ENCODE assay signal across 21 cellular contexts in the genomic region with DNA sequence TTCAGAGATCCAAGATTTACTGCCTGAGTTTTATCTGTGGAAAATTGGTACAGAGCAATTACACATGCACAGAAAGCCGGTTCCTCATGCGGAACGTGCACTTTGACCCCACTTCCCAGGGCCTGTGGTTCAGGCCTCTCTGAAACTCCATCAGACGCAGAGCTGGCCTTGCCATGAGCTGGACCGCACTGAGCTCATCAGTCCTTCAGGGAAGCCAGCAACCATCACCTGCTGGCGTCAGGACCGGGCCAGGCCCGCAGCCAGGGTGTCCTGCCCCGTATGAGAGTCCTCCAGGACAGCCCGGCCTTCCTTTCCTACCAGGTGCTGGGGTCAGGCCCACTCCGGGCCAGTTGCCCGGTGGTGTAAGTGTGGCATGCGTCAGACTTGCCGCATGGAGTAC.
A peak's percentile ranks its signal among the peaks of the same experiment; 100 is the strongest.
DNase-seq lines count a peak whose midpoint lies in the region; ATAC-seq, FAIRE-seq and TF ChIP-seq lines count a peak whose summit lies in the region.
"Had no signal": no experiment of that assay in that cellular context is flagged by ENCODE, and none has a peak within 500 bp of the region (broad histone marks: within the 10 kb centered on the region; RNA-seq: fewer than 3 reads in every experiment).

No MANE protein-coding gene starts in this region.

- no peak overlapping the region for H3K27ac ChIP-seq in right atrium auricular region
- H3K27ac ChIP-seq: C4-2B, Peyer's patch had no signal

- intact Hi-C loops in cardiac septum (cut with DNase I) (no loop called here), posterior vena cava (cut with DNase I) (no loop called here)

- H3K27ac Mint-ChIP-seq in activated naive CD8-positive, alpha-beta T cell treated with anti-CD3 and anti-CD28 coated beads, Interleukin-2, amount 50 U/mL, for 24 hours, result no peak overlapping the region
- H3K27ac Mint-ChIP-seq: CD8-positive, alpha-beta memory T cell had no signal

- H3K4me1 ChIP-seq in right atrium auricular region, result no peaks in the 10 kb centered on the region
- H3K4me1 ChIP-seq: Peyer's patch had no signal

- H3K27me3 ChIP-seq in right atrium auricular region, result no peaks in the 10 kb centered on the region
- H3K27me3 ChIP-seq: Peyer's patch had no signal

- H3K36me3 ChIP-seq in right atrium auricular region, result no peaks in the 10 kb centered on the region
- H3K36me3 ChIP-seq: Peyer's patch had no signal

- no peak overlapping the region for H3K4me3 ChIP-seq in right atrium auricular region
- H3K4me3 ChIP-seq: Peyer's patch had no signal

- peak; percentile 78 for FAIRE-seq in urothelium cell line (lab: Jason Lieb, UNC)

- no peak for ATAC-seq in activated naive CD8-positive, alpha-beta T cell treated with anti-CD3 and anti-CD28 coated beads, Interleukin-2, amount 50 U/mL, for 24 hours

- DNase-seq in cardiac septum (ENCODE audit: low spot score), result peak; percentile 72
- no peak for DNase-seq in right atrium auricular region (ENCODE audit: low spot score)
- peak; percentile 44 for DNase-seq in kidney tubule cell (ENCODE audit: low spot score)
- DNase-seq in posterior vena cava (ENCODE audit: low spot score), result peak; percentile 77
- DNase-seq in urothelium cell line (ENCODE audit: low spot score), result no peak
- DNase-seq in NCI-H128 (lab: John Stamatoyannopoulos, UW; ENCODE audit: unreplicated experiment), result no peak
- DNase-seq in NCI-H2171 treated with DMSO at 0.1 percent for 48 hours (lab: John Stamatoyannopoulos, UW), result no peak
- DNase-seq in activated naive CD8-positive, alpha-beta T cell treated with anti-CD3 and anti-CD28 coated beads, Interleukin-2, amount 50 U/mL, for 24 hours, result no peak
- DNase-seq: 8988T; CD8-positive, alpha-beta memory T cell; DMS79 treated with DMSO at 0.1 percent for 48 hours; H7; KBM-7; MM.1S; NCI-H1048; NCI-H1436; NCI-H187 treated with DMSO at 0.1 percent for 48 hours; NCI-H2107; NCI-H748 treated with DMSO at 0.1 percent for 48 hours; Peyer's patch had no signal

- H3K4me3 Mint-ChIP-seq in activated naive CD8-positive, alpha-beta T cell treated with anti-CD3 and anti-CD28 coated beads, Interleukin-2, amount 50 U/mL, for 24 hours, result no peak overlapping the region
- H3K4me3 Mint-ChIP-seq: CD8-positive, alpha-beta memory T cell had no signal

- H3K9me3 Mint-ChIP-seq in activated naive CD8-positive, alpha-beta T cell treated with anti-CD3 and anti-CD28 coated beads, Interleukin-2, amount 50 U/mL, for 24 hours, result no peaks in the 10 kb centered on the region

- H3K36me3 Mint-ChIP-seq in activated naive CD8-positive, alpha-beta T cell treated with anti-CD3 and anti-CD28 coated beads, Interleukin-2, amount 50 U/mL, for 24 hours (ENCODE audit: low read depth), result no peaks in the 10 kb centered on the region
- H3K36me3 Mint-ChIP-seq: CD8-positive, alpha-beta memory T cell had no signal

- H3K27me3 Mint-ChIP-seq in activated naive CD8-positive, alpha-beta T cell treated with anti-CD3 and anti-CD28 coated beads, Interleukin-2, amount 50 U/mL, for 24 hours, result no peaks in the 10 kb centered on the region

- TF ChIP-seq CTCF in right atrium auricular region (IDR thresholded peaks at IDR 0.05), result no peak

- peaks cover 1% of the 10 kb centered on the region for H3K4me1 Mint-ChIP-seq in activated naive CD8-positive, alpha-beta T cell treated with anti-CD3 and anti-CD28 coated beads, Interleukin-2, amount 50 U/mL, for 24 hours

- no peaks in the 10 kb centered on the region for H3K9me3 ChIP-seq in right atrium auricular region
- H3K9me3 ChIP-seq: Peyer's patch had no signal

Comparison
In these comparisons a context has a peak if more than half of its experiments do, and no peak if none do; other contexts are left out.
1. DNase-seq: peak in cardiac septum (single experiment), kidney tubule cell (single experiment) and posterior vena cava (single experiment); none in right atrium auricular region (single experiment), urothelium cell line (single experiment), NCI-H128 (single experiment), NCI-H2171 treated with DMSO at 0.1 percent for 48 hours (single experiment) and activated naive CD8-positive, alpha-beta T cell treated with anti-CD3 and anti-CD28 coated beads, Interleukin-2, amount 50 U/mL, for 24 hours (single experiment).